10 cellular contexts compared by ENCODE assay signal in the genomic region with DNA sequence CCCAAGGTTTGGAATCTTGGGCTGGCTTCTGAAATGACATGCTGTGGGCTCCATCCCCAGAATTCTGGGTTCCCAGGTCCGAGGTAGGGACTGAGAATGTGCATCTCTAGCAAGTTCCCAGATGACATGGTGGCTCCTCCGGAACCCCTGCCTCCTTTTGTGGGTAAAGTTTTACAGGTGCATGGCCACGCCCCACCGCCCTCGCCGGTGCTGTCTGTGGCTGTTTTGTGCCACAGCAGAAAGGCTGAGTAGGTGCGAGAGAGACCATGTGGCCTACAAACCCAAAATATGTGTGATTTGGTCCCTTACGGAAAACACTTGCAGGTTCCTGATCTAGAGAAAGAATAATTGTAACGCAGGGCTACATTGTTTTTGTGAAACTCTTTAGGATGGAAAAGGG. TPM values are rescaled to one million over a fixed set of nuclear protein-coding genes. Genes with fewer than 3 reads are reported as not detected.
DNase-seq lines count a peak whose midpoint lies in the region; ATAC-seq and TF ChIP-seq lines count a peak whose summit lies in the region.
"Had no signal": no experiment of that assay in that cellular context is flagged by ENCODE, and none has a peak within 500 bp of the region (broad histone marks: within the 10 kb centered on the region; RNA-seq: fewer than 3 reads in every experiment).

No MANE protein-coding gene starts in this region.

- TF ChIP-seq CTCF in Peyer's patch (IDR thresholded peaks at IDR 0.05), result no peak

- H3K36me3 Mint-ChIP-seq in effector memory CD8-positive, alpha-beta T cell (ENCODE audit: insufficient read depth), result peaks cover 30% of the 10 kb centered on the region

- no peak overlapping the region for H3K27ac Mint-ChIP-seq in effector memory CD8-positive, alpha-beta T cell

- peaks cover 27 to 38% of the 10 kb centered on the region in 2 donors for H3K4me1 Mint-ChIP-seq in effector memory CD8-positive, alpha-beta T cell (ENCODE audit: low read depth in 2 of 2)

- no peak for TF ChIP-seq POLR2A in Peyer's patch (IDR thresholded peaks at IDR 0.05)

- peaks cover 0 to 18% (median 6%) of the 10 kb centered on the region in 4 donors for H3K9me3 ChIP-seq in Peyer's patch

- H3K36me3 ChIP-seq in Peyer's patch, result no peaks in the 10 kb centered on the region

- peaks cover 0 to 54% (median 22%) of the 10 kb centered on the region in 4 donors for H3K4me1 ChIP-seq in Peyer's patch

- peak; percentile 16 for ATAC-seq in effector memory CD8-positive, alpha-beta T cell (replicated peaks)
- ATAC-seq in HG03039 (IDR thresholded peaks at IDR 0.05; ENCODE audit: unreplicated experiment) (no peak), HG03439 (IDR thresholded peaks at IDR 0.05; ENCODE audit: unreplicated experiment) (no peak)

- H3K27me3 Mint-ChIP-seq in effector memory CD8-positive, alpha-beta T cell, result no peaks in the 10 kb centered on the region

- peak overlapping the region in 1 of 2 donors; percentile 51 for H3K4me3 Mint-ChIP-seq in effector memory CD8-positive, alpha-beta T cell

- peak overlapping the region in 2 of 4 donors; percentile 49 to 72 for H3K27ac ChIP-seq in Peyer's patch

- H3K27me3 ChIP-seq in Peyer's patch, result no peaks in the 10 kb centered on the region

- peak in 2 of 3 donors; percentile 88 to 89 for DNase-seq in Peyer's patch
- DNase-seq in activated CD8-positive, alpha-beta memory T cell treated with anti-CD3 and anti-CD28 coated beads, Interleukin-2, amount 50 U/mL, for 24 hours (ENCODE audit: extremely low read depth), result peak; percentile 27
- peak; percentile 53 to 66 (median 66) for DNase-seq in effector memory CD8-positive, alpha-beta T cell
- peak; percentile 42 for DNase-seq in stimulated activated CD8-positive, alpha-beta memory T cell treated with anti-CD3 and anti-CD28 coated beads, Interleukin-4, amount 100 ng/mL, for 24 hours (ENCODE audit: low read depth)
- no peak for DNase-seq in NCI-H82 treated with DMSO at 0.1 percent for 48 hours (lab: John Stamatoyannopoulos, UW; ENCODE audit: unreplicated experiment)
- no peak for DNase-seq in H4 (ENCODE audit: low spot score)
- DNase-seq: DMS153, NCI-H1930 had no signal

- H3K9me3 Mint-ChIP-seq in effector memory CD8-positive, alpha-beta T cell, result no peaks in the 10 kb centered on the region

- no peak overlapping the region for H3K4me3 ChIP-seq in Peyer's patch

RNA-seq across cellular contexts. Expression of gene SKI, which starts 30.9 kb away (rescaled TPM):
- 10 to 100 TPM; 20.1 to 41.5 (median 37.1) TPM for total RNA-seq in Peyer's patch
- total RNA-seq in H4 (2014; rRNA removed; shearing (Covaris generic)), result 3.3 and 172 TPM in 2 replicates

Comparison
In these comparisons a context has a peak if more than half of its experiments do, and no peak if none do; other contexts are left out.
1. DNase-seq: peak in Peyer's patch (2 of 3), activated CD8-positive, alpha-beta memory T cell treated with anti-CD3 and anti-CD28 coated beads, Interleukin-2, amount 50 U/mL, for 24 hours (single experiment), effector memory CD8-positive, alpha-beta T cell (3 of 3) and stimulated activated CD8-positive, alpha-beta memory T cell treated with anti-CD3 and anti-CD28 coated beads, Interleukin-4, amount 100 ng/mL, for 24 hours (single experiment); none in NCI-H82 treated with DMSO at 0.1 percent for 48 hours (single experiment) and H4 (single experiment).